ENCODE assay signal across 17 cellular contexts in the genomic region with DNA sequence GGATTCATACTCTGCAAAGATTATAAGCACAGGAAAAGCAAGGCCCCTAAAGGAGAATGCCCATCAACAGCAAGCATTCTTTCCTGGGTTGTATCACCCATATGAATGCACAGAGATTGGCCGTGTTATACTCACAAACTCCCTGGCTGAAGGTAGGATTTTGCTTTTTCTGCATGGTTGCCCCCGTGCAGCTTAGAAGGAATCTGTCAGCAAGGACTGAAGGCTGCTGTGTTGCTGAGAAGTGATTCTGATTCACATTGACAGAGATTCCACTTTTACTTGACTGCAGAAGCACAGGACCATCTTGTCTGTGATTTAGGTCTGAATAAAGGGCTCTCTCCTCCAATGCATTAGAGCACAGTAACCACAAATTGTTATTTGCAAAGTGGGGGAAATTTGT.
"Had no signal": no experiment of that assay in that cellular context is flagged by ENCODE, and none has a peak within 500 bp of the region (broad histone marks: within the 10 kb centered on the region; RNA-seq: fewer than 3 reads in every experiment).

No MANE protein-coding gene starts in this region.

- FAIRE-seq: endothelial cell of umbilical vein had no signal

- H3K4me3 ChIP-seq: adrenal gland, esophagus squamous epithelium, prostate gland, suprapubic skin had no signal

- H3K4me3 Mint-ChIP-seq: activated CD4-positive, alpha-beta memory T cell treated with anti-CD3 and anti-CD28 coated beads, Interleukin-2, amount 10 ng/mL, durations not matched to agents 7 days and 5 days; activated naive CD4-positive, alpha-beta T cell treated with anti-CD3 and anti-CD28 coated beads, Interleukin-2, amount 50 U/mL, for 24 hours; activated T-cell treated with anti-CD3 and anti-CD28 coated beads, Interleukin-2, amount 50 U/mL, for 24 hours; natural killer cell; stimulated activated naive CD8-positive, alpha-beta T cell treated with anti-CD3 and anti-CD28 coated beads, Interleukin-15, Interleukin-2, amounts not matched to agents 100 ng/mL and 50 ng/mL, for 24 hours; type B pancreatic cell; WTC11 had no signal

- H3K4me1 ChIP-seq: adrenal gland, esophagus squamous epithelium, prostate gland, suprapubic skin had no signal

- H3K27ac ChIP-seq: adrenal gland, esophagus squamous epithelium, prostate gland, suprapubic skin had no signal

- H3K27me3 ChIP-seq: adrenal gland, esophagus squamous epithelium, suprapubic skin had no signal

- H3K36me3 ChIP-seq: adrenal gland, esophagus squamous epithelium, prostate gland, suprapubic skin had no signal

- H3K27me3 Mint-ChIP-seq: activated CD4-positive, alpha-beta memory T cell treated with anti-CD3 and anti-CD28 coated beads, Interleukin-2, amount 10 ng/mL, durations not matched to agents 7 days and 5 days; activated naive CD4-positive, alpha-beta T cell treated with anti-CD3 and anti-CD28 coated beads, Interleukin-2, amount 50 U/mL, for 24 hours; activated T-cell treated with anti-CD3 and anti-CD28 coated beads, Interleukin-2, amount 50 U/mL, for 24 hours; stimulated activated naive CD8-positive, alpha-beta T cell treated with anti-CD3 and anti-CD28 coated beads, Interleukin-15, Interleukin-2, amounts not matched to agents 100 ng/mL and 50 ng/mL, for 24 hours; type B pancreatic cell had no signal

- H3K27ac Mint-ChIP-seq: activated CD4-positive, alpha-beta memory T cell treated with anti-CD3 and anti-CD28 coated beads, Interleukin-2, amount 10 ng/mL, durations not matched to agents 7 days and 5 days; activated naive CD4-positive, alpha-beta T cell treated with anti-CD3 and anti-CD28 coated beads, Interleukin-2, amount 50 U/mL, for 24 hours; activated T-cell treated with anti-CD3 and anti-CD28 coated beads, Interleukin-2, amount 50 U/mL, for 24 hours; natural killer cell; stimulated activated naive CD8-positive, alpha-beta T cell treated with anti-CD3 and anti-CD28 coated beads, Interleukin-15, Interleukin-2, amounts not matched to agents 100 ng/mL and 50 ng/mL, for 24 hours; type B pancreatic cell; WTC11 had no signal

- DNase-seq: activated CD4-positive, alpha-beta memory T cell treated with anti-CD3 and anti-CD28 coated beads, Interleukin-2, amount 10 ng/mL, durations not matched to agents 7 days and 5 days; activated CD4-positive, alpha-beta T cell treated with anti-CD3 and anti-CD28 coated beads for 4 hours; activated T-cell treated with anti-CD3 and anti-CD28 coated beads, Interleukin-2, amount 50 U/mL, for 24 hours; adrenal gland; cortex of kidney; effector CD8-positive, alpha-beta T cell; esophagus squamous epithelium; natural killer cell had no signal

- H3K36me3 Mint-ChIP-seq: activated naive CD4-positive, alpha-beta T cell treated with anti-CD3 and anti-CD28 coated beads, Interleukin-2, amount 50 U/mL, for 24 hours; natural killer cell; type B pancreatic cell had no signal

- H3K4me1 Mint-ChIP-seq: activated CD4-positive, alpha-beta memory T cell treated with anti-CD3 and anti-CD28 coated beads, Interleukin-2, amount 10 ng/mL, durations not matched to agents 7 days and 5 days; activated naive CD4-positive, alpha-beta T cell treated with anti-CD3 and anti-CD28 coated beads, Interleukin-2, amount 50 U/mL, for 24 hours; natural killer cell had no signal

- ATAC-seq: left lobe of liver, natural killer cell, sciatic nerve, WTC11 had no signal

- H3K9me3 ChIP-seq: adrenal gland, prostate gland had no signal
